Comparison of ENCODE assay signal across 8 cellular contexts in genomic region chr12:62724947-62725447, GRCh38.
DNase-seq lines count a peak whose midpoint lies in the region; ATAC-seq, FAIRE-seq and TF ChIP-seq lines count a peak whose summit lies in the region.

No MANE protein-coding gene starts in this region.

- H3K27ac Mint-ChIP-seq in activated CD4-positive, alpha-beta T cell treated with anti-CD3 and anti-CD28 coated beads for 36 hours: no peak overlapping the region

- no peaks in the 10 kb centered on the region for H3K36me3 ChIP-seq in pancreas

- no peaks in the 10 kb centered on the region for H3K27me3 ChIP-seq in pancreas

- peak; percentile 87 to 94 (median 90) for ATAC-seq in pancreas
- no peak for ATAC-seq in activated CD4-positive, alpha-beta T cell treated with anti-CD3 and anti-CD28 coated beads for 36 hours
- no peak for ATAC-seq in GM21367 (IDR thresholded peaks at IDR 0.05; ENCODE audit: unreplicated experiment)

- POLR2A ChIA-PET in activated CD4-positive, alpha-beta T cell treated with anti-CD3 and anti-CD28 coated beads for 36 hours (lab: Charles Lee): no interaction called here

- H3K4me3 Mint-ChIP-seq in activated CD4-positive, alpha-beta T cell treated with anti-CD3 and anti-CD28 coated beads for 36 hours: no peak overlapping the region

- H3K9me3 ChIP-seq in pancreas: no peaks in the 10 kb centered on the region

- H3K4me1 ChIP-seq in pancreas: peaks cover 0 to 5% (median 0%) of the 10 kb centered on the region in 3 donors

- H3K27ac ChIP-seq in pancreas: peak overlapping the region in 1 of 4 donors; percentile 25

- H3K9me3 Mint-ChIP-seq in activated CD4-positive, alpha-beta T cell treated with anti-CD3 and anti-CD28 coated beads for 36 hours (ENCODE audit: low read depth): no peaks in the 10 kb centered on the region

- no peaks in the 10 kb centered on the region for H3K27me3 Mint-ChIP-seq in activated CD4-positive, alpha-beta T cell treated with anti-CD3 and anti-CD28 coated beads for 36 hours

- no peaks in the 10 kb centered on the region for H3K36me3 Mint-ChIP-seq in activated CD4-positive, alpha-beta T cell treated with anti-CD3 and anti-CD28 coated beads for 36 hours (ENCODE audit: low read depth)

- TF ChIP-seq CTCF in fibroblast of mammary gland (conservative IDR thresholded peaks at IDR 0.05; ENCODE audit: control insufficient read depth, insufficient read depth, low read depth, low read length) (no peak), pancreas (IDR thresholded peaks at IDR 0.05) (no peak), GM10266 (IDR thresholded peaks at IDR 0.05; ENCODE audit: control insufficient read depth, insufficient read depth, low read depth, missing control alignments) (no peak)

- no peak for FAIRE-seq in pancreas (lab: Jason Lieb, UNC)

- WGBS in pancreas, 2 donors: 69 to 76% methylated on average over 4 of the region's 4 CpGs

- DNase-seq in ELF-1 (ENCODE audit: low read depth, low spot score) (peak; percentile 90), fibroblast of mammary gland (ENCODE audit: low read depth) (peak; percentile 98), pancreas (peak in 3 of 6 donors; percentile 14 to 58 (median 42)), activated gamma-delta T cell treated with Interleukin-2 at 50 U/mL for 16 hours (no peak), GM10266 (ENCODE audit: extremely low spot score) (no peak)
- DNase-seq in activated CD4-positive, alpha-beta T cell treated with anti-CD3 and anti-CD28 coated beads for 36 hours: no peak

- intact Hi-C loops in pancreas (cut with DNase I): no loop called here
- intact Hi-C loops in activated CD4-positive, alpha-beta T cell treated with anti-CD3 and anti-CD28 coated beads for 36 hours (cut with DNase I, micrococcal nuclease): no loop called here

- H3K4me1 Mint-ChIP-seq in activated CD4-positive, alpha-beta T cell treated with anti-CD3 and anti-CD28 coated beads for 36 hours: no peaks in the 10 kb centered on the region

- CTCF ChIA-PET in activated CD4-positive, alpha-beta T cell treated with anti-CD3 and anti-CD28 coated beads for 36 hours (lab: Charles Lee): no interaction called here

- H3K4me3 ChIP-seq in fibroblast of mammary gland (ENCODE audit: control insufficient read depth, low read depth, low read length) (no peak overlapping the region), pancreas (no peak overlapping the region)

TF ChIP-seq in PFSK-1, 5 proteins besides CTCF, POLR2A, EP300 and RAD21:
- TF ChIP-seq SIN3A (IDR thresholded peaks at IDR 0.05; ENCODE audit: borderline replicate concordance, insufficient read depth, low read length) (no peak), TAF1 (IDR thresholded peaks at IDR 0.05; ENCODE audit: borderline replicate concordance, insufficient read depth, low read length) (peak; percentile 53; the same call in 1 of the 2 replicates), REST (IDR thresholded peaks at IDR 0.05; ENCODE audit: insufficient read depth in 1 of 2, low read depth in 2 of 2, low read length in 2 of 2) (peak in 1 of 2 experiments; percentile 63; a peak in 1 of 4 replicates)

Comparison
In these comparisons a context has a peak if more than half of its experiments do, and no peak if none do; other contexts are left out.
1. DNase-seq: peak in ELF-1 (single experiment) and fibroblast of mammary gland (single experiment); none in activated CD4-positive, alpha-beta T cell treated with anti-CD3 and anti-CD28 coated beads for 36 hours (single experiment), activated gamma-delta T cell treated with Interleukin-2 at 50 U/mL for 16 hours (single experiment) and GM10266 (single experiment).
2. ATAC-seq: peak in pancreas (4 of 4); none in activated CD4-positive, alpha-beta T cell treated with anti-CD3 and anti-CD28 coated beads for 36 hours (single experiment) and GM21367 (single experiment).